In the genomic region with DNA sequence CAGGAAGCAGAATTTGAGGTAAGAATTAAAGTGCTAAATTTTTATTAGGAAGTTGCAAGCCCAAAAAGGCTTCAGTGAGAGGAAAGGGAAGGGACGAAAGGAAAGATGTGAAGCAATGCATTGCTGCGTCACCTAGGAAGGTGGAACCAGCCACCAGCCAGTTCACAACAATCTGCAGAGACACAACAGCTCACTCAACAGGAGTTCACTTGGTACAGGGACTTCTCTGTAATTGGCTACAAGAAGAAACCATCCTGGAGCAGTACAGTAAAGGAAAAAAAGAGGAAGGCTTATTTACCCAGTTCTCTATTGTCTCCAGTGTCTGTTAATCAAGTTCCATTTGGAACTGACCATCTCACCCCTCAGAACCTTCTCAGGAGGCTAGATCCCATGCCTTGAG, we compare ENCODE assay signal across 19 cellular contexts.
A peak's percentile ranks its signal among the peaks of the same experiment; 100 is the strongest.
DNase-seq lines count a peak whose midpoint lies in the region; ATAC-seq and TF ChIP-seq lines count a peak whose summit lies in the region.
"Had no signal": no experiment of that assay in that cellular context is flagged by ENCODE, and none has a peak within 500 bp of the region (broad histone marks: within the 10 kb centered on the region; RNA-seq: fewer than 3 reads in every experiment).

No MANE protein-coding gene starts in this region.

- DNase-seq in CD1c-positive myeloid dendritic cell (ENCODE audit: extremely low spot score) (peak; percentile 31), T-helper 17 cell (no peak), NCI-H1092 (lab: John Stamatoyannopoulos, UW) (no peak), endodermal cell (no peak), AG08395 (ENCODE audit: low spot score) (no peak)
- DNase-seq: Caco-2; CD4-positive, CD25-positive, alpha-beta regulatory T cell; CD8-positive, alpha-beta T cell; DMS 273 treated with DMSO at 0.1 percent for 48 hours; DMS79; EL; GDM1; H9 had no signal

- H3K27me3 Mint-ChIP-seq in T-helper 17 cell: no peaks in the 10 kb centered on the region
- peaks cover 38% of the 10 kb centered on the region for H3K27me3 Mint-ChIP-seq in endodermal cell (ENCODE audit: insufficient read depth)
- H3K27me3 Mint-ChIP-seq: B cell had no signal

- H3K9me3 ChIP-seq in T-helper 17 cell (ENCODE audit: control insufficient read depth, low read length, poor library complexity, severe bottlenecking) (no peaks in the 10 kb centered on the region), neutrophil (no peaks in the 10 kb centered on the region), endodermal cell (ENCODE audit: control insufficient read depth, low read length) (no peaks in the 10 kb centered on the region)
- H3K9me3 ChIP-seq: Caco-2 had no signal

- TF ChIP-seq CTCF in neutrophil (IDR thresholded peaks at IDR 0.05) (no peak), endodermal cell (conservative IDR thresholded peaks at IDR 0.05) (no peak)

- H3K9me3 Mint-ChIP-seq in endodermal cell: no peaks in the 10 kb centered on the region
- H3K9me3 Mint-ChIP-seq: CD8-positive, alpha-beta T cell had no signal

- H3K36me3 Mint-ChIP-seq in T-helper 17 cell (ENCODE audit: low read depth): no peaks in the 10 kb centered on the region
- no peaks in the 10 kb centered on the region for H3K36me3 Mint-ChIP-seq in endodermal cell (ENCODE audit: low read depth)
- H3K36me3 Mint-ChIP-seq: CD4-positive, CD25-positive, alpha-beta regulatory T cell; CD8-positive, alpha-beta T cell had no signal

- H3K4me3 ChIP-seq in neutrophil (ENCODE audit: low read depth in 1 of 2, low read length in 1 of 2) (peak overlapping the region in 1 of 2 experiments; percentile 4), endodermal cell (ENCODE audit: low read length) (no peak overlapping the region)
- H3K4me3 ChIP-seq: BLaER1 treated with 17β-estradiol and CSF1 and Interleukin-3, amounts not matched to agents 10 nM and 100 nM; GM12878; GM23338 had no signal

- peak overlapping the region; percentile 22 for H3K27ac Mint-ChIP-seq in T-helper 17 cell
- H3K27ac Mint-ChIP-seq in endodermal cell: no peak overlapping the region
- H3K27ac Mint-ChIP-seq: B cell; CD4-positive, CD25-positive, alpha-beta regulatory T cell; CD8-positive, alpha-beta T cell; GM23338; H9 had no signal

- H3K9ac ChIP-seq in endodermal cell (ENCODE audit: extremely low read depth, low read length, poor library complexity, severe bottlenecking): no peak overlapping the region
- H3K9ac ChIP-seq: BLaER1 treated with 17β-estradiol and CSF1 and Interleukin-3, amounts not matched to agents 10 nM and 100 nM had no signal

- H3K4me1 ChIP-seq in neutrophil (ENCODE audit: control insufficient read depth in 1 of 2, insufficient read depth in 1 of 2, low read depth in 1 of 2, low read length in 1 of 2) (peaks cover 9 to 13% of the 10 kb centered on the region in 2 experiments), endodermal cell (ENCODE audit: control insufficient read depth, insufficient read depth, low read length) (no peaks in the 10 kb centered on the region)
- H3K4me1 ChIP-seq: Caco-2 had no signal

- H3K27me3 ChIP-seq in neutrophil: no peaks in the 10 kb centered on the region
- H3K27me3 ChIP-seq in endodermal cell (ENCODE audit: control insufficient read depth, insufficient read depth, low read length, poor library complexity, severe bottlenecking): peaks cover 4% of the 10 kb centered on the region
- H3K27me3 ChIP-seq: BLaER1 treated with 17β-estradiol and CSF1 and Interleukin-3, amounts not matched to agents 10 nM and 100 nM had no signal

- H3K27ac ChIP-seq in neutrophil (peak overlapping the region; percentile 57), endodermal cell (ENCODE audit: low read depth, low read length) (no peak overlapping the region)
- H3K27ac ChIP-seq: BLaER1 treated with 17β-estradiol and CSF1 and Interleukin-3, amounts not matched to agents 10 nM and 100 nM had no signal

- no peak for ATAC-seq in T-helper 17 cell
- ATAC-seq: CD8-positive, alpha-beta T cell; GM12878; GM23338; HCT116 had no signal

- H3K4me3 Mint-ChIP-seq in T-helper 17 cell: no peak overlapping the region
- H3K4me3 Mint-ChIP-seq in endodermal cell: no peak overlapping the region
- H3K4me3 Mint-ChIP-seq: B cell; CD4-positive, CD25-positive, alpha-beta regulatory T cell; CD8-positive, alpha-beta T cell; GM23338; H9 had no signal

- no peaks in the 10 kb centered on the region for H3K36me3 ChIP-seq in neutrophil
- H3K36me3 ChIP-seq in endodermal cell (ENCODE audit: control insufficient read depth, insufficient read depth, low read length): no peaks in the 10 kb centered on the region
- H3K36me3 ChIP-seq: BLaER1 treated with 17β-estradiol and CSF1 and Interleukin-3, amounts not matched to agents 10 nM and 100 nM had no signal

- 91% methylated on average over 2 of the region's 2 CpGs; no CpG with 5 or more reads in 1 of the 2 experiments for WGBS in endodermal cell (ENCODE audit: insufficient coverage in 1 of 2, insufficient read length in 1 of 2), 2 experiments

- H3K4me1 Mint-ChIP-seq in T-helper 17 cell (peaks cover 15% of the 10 kb centered on the region), endodermal cell (peaks cover 6% of the 10 kb centered on the region)
- H3K4me1 Mint-ChIP-seq: GM23338, H9 had no signal
